ENCODE assay signal across 15 cellular contexts in genomic region chr10:91708174-91708861, GRCh38.
DNase-seq lines count a peak whose midpoint lies in the region; ATAC-seq, FAIRE-seq and TF ChIP-seq lines count a peak whose summit lies in the region.
"Had no signal": no experiment of that assay in that cellular context is flagged by ENCODE, and none has a peak within 500 bp of the region (broad histone marks: within the 10 kb centered on the region; RNA-seq: fewer than 3 reads in every experiment).

No MANE protein-coding gene starts in this region.

- TF ChIP-seq POLR2A in H54 (IDR thresholded peaks at IDR 0.05; ENCODE audit: low read depth, low read length), result no peak

- peak; percentile 36 for FAIRE-seq in H54 (lab: Jason Lieb, UNC)
- FAIRE-seq: GM12891 had no signal

- H3K27ac Mint-ChIP-seq in chondrocyte (ENCODE audit: unreplicated experiment) (peak overlapping the region; percentile 68), nephron progenitor cell (peak overlapping the region; percentile 93)
- H3K27ac Mint-ChIP-seq: CD8-positive, alpha-beta T cell; T-cell had no signal

- TF ChIP-seq CTCF in chondrocyte (IDR thresholded peaks at IDR 0.05), result no peak
- TF ChIP-seq CTCF in nephron progenitor cell (IDR thresholded peaks at IDR 0.05), result no peak

- peak; percentile 80 for DNase-seq in Caki2 (ENCODE audit: low read depth)
- DNase-seq in H54 (ENCODE audit: insufficient read length, low spot score), result no peak
- no peak for DNase-seq in chondrocyte (ENCODE audit: low spot score)
- no peak for DNase-seq in nephron progenitor cell
- no peak for DNase-seq in hippocampal formation (lab: John Stamatoyannopoulos, UW)
- no peak for DNase-seq in stimulated activated CD4-positive, alpha-beta T cell treated with anti-CD3 and anti-CD28 coated beads, Interleukin-4, amount 100 ng/mL, for 24 hours
- DNase-seq: BE2C; CD8-positive, alpha-beta T cell; DMS53; NCI-H1930; NCI-H526 treated with DMSO at 0.1 percent for 48 hours; PC-9; T-cell had no signal

- no peaks in the 10 kb centered on the region for H3K27me3 Mint-ChIP-seq in chondrocyte (ENCODE audit: low read depth)
- H3K27me3 Mint-ChIP-seq in nephron progenitor cell (ENCODE audit: low read depth, poor library complexity), result peaks cover 4% of the 10 kb centered on the region

- H3K4me1 Mint-ChIP-seq in chondrocyte (ENCODE audit: low read depth), result peaks cover 39% of the 10 kb centered on the region
- H3K4me1 Mint-ChIP-seq in nephron progenitor cell, result peaks cover 47% of the 10 kb centered on the region
- H3K4me1 Mint-ChIP-seq: T-cell had no signal

- no peaks in the 10 kb centered on the region for H3K9me3 Mint-ChIP-seq in chondrocyte (ENCODE audit: low read depth)
- H3K9me3 Mint-ChIP-seq in nephron progenitor cell, result peaks cover 4% of the 10 kb centered on the region
- H3K9me3 Mint-ChIP-seq: CD8-positive, alpha-beta T cell; T-cell had no signal

- H3K4me3 Mint-ChIP-seq in chondrocyte (ENCODE audit: unreplicated experiment) (no peak overlapping the region), nephron progenitor cell (no peak overlapping the region)
- H3K4me3 Mint-ChIP-seq: CD8-positive, alpha-beta T cell; T-cell had no signal

- in situ Hi-C loops in Caki2 (cut with HindIII; ENCODE audit: low pct_unique_long_range_greater_than_20kb, low sequenced_read_pairs), result no loop called here

- no peak for ATAC-seq in activated CD4-positive, CD25-positive, alpha-beta regulatory T cell treated with anti-CD3 and anti-CD28 coated beads, Interleukin-2, amount 50 U/mL, for 24 hours
- ATAC-seq: CD8-positive, alpha-beta T cell; T-cell had no signal

- H3K36me3 Mint-ChIP-seq in chondrocyte (ENCODE audit: low read depth) (no peaks in the 10 kb centered on the region), nephron progenitor cell (ENCODE audit: low read depth) (no peaks in the 10 kb centered on the region)
- H3K36me3 Mint-ChIP-seq: CD8-positive, alpha-beta T cell; T-cell had no signal
